In genomic region chr5:126280820-126281219, GRCh38 we compare ENCODE assay signal across 21 cellular contexts.
"Had no signal": no experiment of that assay in that cellular context is flagged by ENCODE, and none has a peak within 500 bp of the region (broad histone marks: within the 10 kb centered on the region; RNA-seq: fewer than 3 reads in every experiment).

No MANE protein-coding gene starts in this region.

- H3K4me1 Mint-ChIP-seq: activated B cell treated with CpG ODN at 0.5 μM for 24 hours; activated naive CD8-positive, alpha-beta T cell treated with anti-CD3 and anti-CD28 coated beads, Interleukin-2, amount 50 U/mL, for 24 hours; central memory CD8-positive, alpha-beta T cell; memory B cell; naive thymus-derived CD4-positive, alpha-beta T cell had no signal

- H3K4me3 ChIP-seq: gastrocnemius medialis, heart right ventricle, tibial nerve had no signal

- H3K36me3 ChIP-seq: gastrocnemius medialis, heart right ventricle, tibial nerve had no signal

- DNase-seq: activated B cell treated with CpG ODN at 0.5 μM for 24 hours; activated CD4-positive, alpha-beta memory T cell treated with anti-CD3 and anti-CD28 coated beads for 36 hours; activated CD4-positive, alpha-beta T cell treated with anti-CD3 and anti-CD28 coated beads for 4 hours; activated naive CD4-positive, alpha-beta T cell treated with anti-CD3 and anti-CD28 coated beads for 36 hours; activated naive CD8-positive, alpha-beta T cell treated with anti-CD3 and anti-CD28 coated beads, Interleukin-2, amount 50 U/mL, for 24 hours; activated T-cell treated with anti-CD3 and anti-CD28 coated beads for 4 hours; aorta; cortex of kidney; gastrocnemius medialis; heart right ventricle; kidney glomerular epithelial cell; naive thymus-derived CD4-positive, alpha-beta T cell; posterior cingulate gyrus; stimulated activated CD4-positive, alpha-beta T cell treated with anti-CD3 and anti-CD28 coated beads, Interleukin-2, amount 100 ng/mL, for 24 hours; stimulated activated naive CD8-positive, alpha-beta T cell treated with anti-CD3 and anti-CD28 coated beads, Interleukin-15, Interleukin-2, amounts not matched to agents 100 U/mL and 50 U/mL, for 24 hours; substantia nigra had no signal

- H3K27ac Mint-ChIP-seq: activated B cell treated with CpG ODN at 0.5 μM for 24 hours; activated CD4-positive, alpha-beta memory T cell treated with anti-CD3 and anti-CD28 coated beads for 36 hours; activated naive CD4-positive, alpha-beta T cell treated with anti-CD3 and anti-CD28 coated beads for 36 hours; activated naive CD8-positive, alpha-beta T cell treated with anti-CD3 and anti-CD28 coated beads, Interleukin-2, amount 50 U/mL, for 24 hours; activated T-helper 2 cell treated with anti-CD3 and anti-CD28 coated beads, Interferon-gamma antibody, Interleukin-2, Interleukin-4, amounts not matched to agents 10 μg/mL and 5 μg/mL and 100 μg/mL, durations not matched to agents 14 hours and 24 hours and 36 hours; memory B cell; naive thymus-derived CD4-positive, alpha-beta T cell had no signal

- ATAC-seq: activated naive CD8-positive, alpha-beta T cell treated with anti-CD3 and anti-CD28 coated beads, Interleukin-2, amount 50 U/mL, for 24 hours; esophagus mucosa; naive thymus-derived CD4-positive, alpha-beta T cell; stimulated activated naive CD8-positive, alpha-beta T cell treated with anti-CD3 and anti-CD28 coated beads, Interleukin-15, Interleukin-2, amounts not matched to agents 100 U/mL and 50 U/mL, for 24 hours had no signal

- H3K27me3 Mint-ChIP-seq: activated CD4-positive, alpha-beta memory T cell treated with anti-CD3 and anti-CD28 coated beads for 36 hours; activated naive CD8-positive, alpha-beta T cell treated with anti-CD3 and anti-CD28 coated beads, Interleukin-2, amount 50 U/mL, for 24 hours; central memory CD8-positive, alpha-beta T cell had no signal

- H3K27me3 ChIP-seq: gastrocnemius medialis, heart right ventricle, tibial nerve had no signal

- H3K36me3 Mint-ChIP-seq: activated CD4-positive, alpha-beta memory T cell treated with anti-CD3 and anti-CD28 coated beads for 36 hours; memory B cell; naive thymus-derived CD4-positive, alpha-beta T cell had no signal

- H3K9me3 ChIP-seq: gastrocnemius medialis, heart right ventricle, tibial nerve had no signal

- H3K4me1 ChIP-seq: gastrocnemius medialis, heart right ventricle, tibial nerve had no signal

- H3K4me3 Mint-ChIP-seq: activated B cell treated with CpG ODN at 0.5 μM for 24 hours; activated CD4-positive, alpha-beta memory T cell treated with anti-CD3 and anti-CD28 coated beads for 36 hours; activated naive CD4-positive, alpha-beta T cell treated with anti-CD3 and anti-CD28 coated beads for 36 hours; activated naive CD8-positive, alpha-beta T cell treated with anti-CD3 and anti-CD28 coated beads, Interleukin-2, amount 50 U/mL, for 24 hours; central memory CD8-positive, alpha-beta T cell; memory B cell; naive thymus-derived CD4-positive, alpha-beta T cell had no signal

- H3K27ac ChIP-seq: gastrocnemius medialis, tibial nerve had no signal

- H3K9me3 Mint-ChIP-seq: activated B cell treated with CpG ODN at 0.5 μM for 24 hours; activated CD4-positive, alpha-beta memory T cell treated with anti-CD3 and anti-CD28 coated beads for 36 hours; activated naive CD4-positive, alpha-beta T cell treated with anti-CD3 and anti-CD28 coated beads for 36 hours; activated naive CD8-positive, alpha-beta T cell treated with anti-CD3 and anti-CD28 coated beads, Interleukin-2, amount 50 U/mL, for 24 hours; activated T-helper 2 cell treated with anti-CD3 and anti-CD28 coated beads, Interferon-gamma antibody, Interleukin-2, Interleukin-4, amounts not matched to agents 10 μg/mL and 5 μg/mL and 100 μg/mL, durations not matched to agents 14 hours and 24 hours and 36 hours; central memory CD8-positive, alpha-beta T cell; memory B cell; naive thymus-derived CD4-positive, alpha-beta T cell had no signal
